ENCODE assay signal across 8 cellular contexts in genomic region chr3:14434105-14434504, GRCh38. TPM values are rescaled to one million over a fixed set of nuclear protein-coding genes. Genes with fewer than 3 reads are reported as not detected.
DNase-seq lines count a peak whose midpoint lies in the region; ATAC-seq, FAIRE-seq and TF ChIP-seq lines count a peak whose summit lies in the region.

No MANE protein-coding gene starts in this region.

- SMC1A ChIA-PET in GM12878 (lab: Charles Lee; ENCODE audit: uncharacterized antibody, unreplicated experiment): interaction anchor here (1.3 to 11.7 kb wide), 7 partner anchors 8 to 230 kb away, joined by 3 to 143 read pairs (median 7); partner anchors contain the start of gene SLC6A6

- no peak for TF ChIP-seq EP300 in GM12878 (IDR thresholded peaks at IDR 0.05; ENCODE audit: borderline replicate concordance in 1 of 2, control insufficient read depth in 1 of 2, low read depth in 2 of 2, low read length in 2 of 2)

- H3K27me3 ChIP-seq in CD8-positive, alpha-beta T cell (ENCODE audit: insufficient read depth, low read length): no peaks in the 10 kb centered on the region
- no peaks in the 10 kb centered on the region for H3K27me3 ChIP-seq in GM12878 (replicated peaks in 1 of 2; ENCODE audit: control insufficient read depth in 2 of 2, insufficient read depth in 2 of 2, low read length in 1 of 2)
- H3K27me3 ChIP-seq in SJCRH30: no peaks in the 10 kb centered on the region

- CTCF ChIA-PET in CD8-positive, alpha-beta T cell (lab: Charles Lee): interaction anchor here (1.3 to 3.5 kb wide), 4 partner anchors 26 to 538 kb away, joined by 3 to 21 read pairs (median 4); no protein-coding TSS in a partner anchor
- CTCF ChIA-PET in GM12878 (lab: Yijun Ruan, JAX): interaction anchor here (0.6 to 7.6 kb wide), 8 partner anchors 9 to 233 kb away, joined by 3 to 96 read pairs (median 8); partner anchors contain the start of gene SLC6A6

- H3K9me3 Mint-ChIP-seq in CD8-positive, alpha-beta T cell: no peaks in the 10 kb centered on the region
- no peaks in the 10 kb centered on the region for H3K9me3 Mint-ChIP-seq in naive thymus-derived CD8-positive, alpha-beta T cell

- no peaks in the 10 kb centered on the region for H3K9me3 ChIP-seq in CD8-positive, alpha-beta T cell (ENCODE audit: low read length)
- H3K9me3 ChIP-seq in GM12878 (replicated peaks; ENCODE audit: control insufficient read depth, insufficient read depth, low read length) (no peaks in the 10 kb centered on the region), SJCRH30 (replicated peaks) (no peaks in the 10 kb centered on the region)

- no peak for ATAC-seq in CD8-positive, alpha-beta T cell
- no peak for ATAC-seq in GM12878
- ATAC-seq in naive thymus-derived CD8-positive, alpha-beta T cell: no peak

- H3K4me1 Mint-ChIP-seq in CD8-positive, alpha-beta T cell (ENCODE audit: low read depth): peaks cover 73% of the 10 kb centered on the region
- peaks cover 32 to 91% (median 73%) of the 10 kb centered on the region in 4 donors for H3K4me1 Mint-ChIP-seq in naive thymus-derived CD8-positive, alpha-beta T cell

- H3K27me3 Mint-ChIP-seq in CD8-positive, alpha-beta T cell (ENCODE audit: low read depth): no peaks in the 10 kb centered on the region
- H3K27me3 Mint-ChIP-seq in naive thymus-derived CD8-positive, alpha-beta T cell: no peaks in the 10 kb centered on the region

- RAD21 ChIA-PET in GM12878 (lab: Charles Lee; ENCODE audit: unreplicated experiment): interaction anchor here (0.9 to 11.7 kb wide), 3 partner anchors 10 to 30 kb away, joined by 3 to 144 read pairs (median 10); partner anchors contain the start of gene SLC6A6

- no TSS peak for BruUV-seq in GM12878 (replicated peaks; lab: Mats Ljungman, UMichigan)

- TF ChIP-seq CTCF in CD8-positive, alpha-beta T cell (IDR thresholded peaks at IDR 0.05): no peak
- TF ChIP-seq CTCF in GM12878 (IDR thresholded peaks at IDR 0.05 in 2 of 3, conservative IDR thresholded peaks at IDR 0.05 in 1 of 3; ENCODE audit: control insufficient read depth in 2 of 3, extremely low read depth in 1 of 3, insufficient read depth in 1 of 3, low read depth in 3 of 3, low read length in 3 of 3): no peak

- no peak for TF ChIP-seq RAD21 in GM12878 (IDR thresholded peaks at IDR 0.05; ENCODE audit: insufficient read depth, low read depth, low read length)

- FAIRE-seq in GM12878 (lab: Jason Lieb, UNC): no peak

- H3K36me3 Mint-ChIP-seq in CD8-positive, alpha-beta T cell: no peaks in the 10 kb centered on the region
- H3K36me3 Mint-ChIP-seq in naive thymus-derived CD8-positive, alpha-beta T cell: no peaks in the 10 kb centered on the region

- H3K9ac ChIP-seq in GM12878 (ENCODE audit: control insufficient read depth, insufficient read depth, low read length): peak overlapping the region; percentile 85

- H3K27ac Mint-ChIP-seq in CD8-positive, alpha-beta T cell: peak overlapping the region; percentile 92
- peak overlapping the region in 9 of 10 donors; percentile 37 to 99 (median 85) for H3K27ac Mint-ChIP-seq in naive thymus-derived CD8-positive, alpha-beta T cell

- peak overlapping the region; percentile 99 for H3K4me2 ChIP-seq in GM12878 (ENCODE audit: control insufficient read depth, insufficient read depth)

- in situ Hi-C loops in GM12878 (cut with MboI): no loop called here

- no peak overlapping the region for H3K4me3 Mint-ChIP-seq in CD8-positive, alpha-beta T cell
- H3K4me3 Mint-ChIP-seq in naive thymus-derived CD8-positive, alpha-beta T cell: peak overlapping the region in 3 of 10 donors; percentile 2 to 53 (median 43)

- no peaks in the 10 kb centered on the region for H3K36me3 ChIP-seq in CD8-positive, alpha-beta T cell (ENCODE audit: insufficient read depth, low read length)
- H3K36me3 ChIP-seq in GM12878 (ENCODE audit: control insufficient read depth in 2 of 2, insufficient read depth in 2 of 2, low read length in 1 of 2) (peaks cover 2 to 3% of the 10 kb centered on the region in 2 experiments; a peak in 1 of 4 replicates), SJCRH30 (no peaks in the 10 kb centered on the region)

- WGBS in GM12878 (ENCODE audit: insufficient coverage, insufficient replicate concordance, low lambda C conversion rate, missing lambda C conversion rate): 69% methylated on average over 4 of the region's 4 CpGs

- H2AFZ ChIP-seq in GM12878 (ENCODE audit: control insufficient read depth, low read depth, low read length): no peak overlapping the region

- TF ChIP-seq POLR2A in GM12878 (IDR thresholded peaks at IDR 0.05; ENCODE audit: low read depth, low read length): no peak

- no peak overlapping the region for H3K27ac ChIP-seq in CD8-positive, alpha-beta T cell (ENCODE audit: low read depth, low read length)
- H3K27ac ChIP-seq in GM12878 (ENCODE audit: control insufficient read depth, insufficient read depth) (peak overlapping the region; percentile 78), SJCRH30 (no peak overlapping the region)

- peaks cover 62% of the 10 kb centered on the region for H3K4me1 ChIP-seq in CD8-positive, alpha-beta T cell (ENCODE audit: insufficient read depth, low read length)
- H3K4me1 ChIP-seq in GM12878 (ENCODE audit: control insufficient read depth, insufficient read depth, low read length) (peaks cover 49% of the 10 kb centered on the region), SJCRH30 (peaks cover 27% of the 10 kb centered on the region)

- intact Hi-C loops in CD8-positive, alpha-beta T cell (cut with DNase I, micrococcal nuclease): loop anchor here (5.0 to 10.0 kb wide), 3 partner anchors 513 to 1019 kb away; partner anchors contain the start of genes MRPS25 (in 1 of the 2) and NR2C2 (in 1 of the 2)
- intact Hi-C loops in GM12878 (cut with micrococcal nuclease; ENCODE audit: unreplicated experiment): loop anchor here (10.0 kb wide), 1 partner anchor 1019 kb away; no protein-coding TSS in a partner anchor

- H4K20me1 ChIP-seq in GM12878 (ENCODE audit: control insufficient read depth, insufficient read depth): no peaks in the 10 kb centered on the region

- no peak for DNase-seq in CD8-positive, alpha-beta T cell
- DNase-seq in LHCN-M2 (ENCODE audit: low read depth) (peak; percentile 53), GM12878 (ENCODE audit: low read depth, low spot score) (no peak), DMS114 treated with DMSO at 0.1 percent for 48 hours (lab: John Stamatoyannopoulos, UW; ENCODE audit: unreplicated experiment) (no peak), SJCRH30 (no peak), SKM-1 (lab: John Stamatoyannopoulos, UW; ENCODE audit: unreplicated experiment) (no peak), NCI-H1436 (lab: John Stamatoyannopoulos, UW) (no peak)
- DNase-seq in naive thymus-derived CD8-positive, alpha-beta T cell: no peak

- no peak overlapping the region for H3K4me3 ChIP-seq in CD8-positive, alpha-beta T cell (ENCODE audit: low read depth, low read length)
- H3K4me3 ChIP-seq in GM12878 (peak overlapping the region; percentile 26; the same call in 1 of the 2 replicates), SJCRH30 (no peak overlapping the region)

- H3K79me2 ChIP-seq in GM12878 (ENCODE audit: control insufficient read depth, insufficient read depth, low read length): peaks cover 38% of the 10 kb centered on the region

- POLR2A ChIA-PET in CD8-positive, alpha-beta T cell (lab: Charles Lee): interaction anchor here (0.8 to 6.7 kb wide), 3 partner anchors 10 to 31 kb away, joined by 4 to 81 read pairs (median 4); partner anchors contain the start of gene SLC6A6
- POLR2A ChIA-PET in GM12878 (lab: Charles Lee): interaction anchor here (1.1 to 5.7 kb wide), 4 partner anchors 10 to 30 kb away, joined by 4 to 53 read pairs (median 14); partner anchors contain the start of gene SLC6A6
- POLR2A ChIA-PET in naive thymus-derived CD8-positive, alpha-beta T cell (lab: Charles Lee): interaction anchor here (1.6 to 6.7 kb wide), 2 partner anchors 10 to 32 kb away, joined by 5 to 108 read pairs; partner anchors contain the start of gene SLC6A6

TF ChIP-seq in GM12878, 131 proteins besides CTCF, POLR2A, EP300 and RAD21 (continues in another document):
- TF ChIP-seq TCF12 (IDR thresholded peaks at IDR 0.05; ENCODE audit: low read depth, low read length): no peak
- no peak for TF ChIP-seq SKIL (IDR thresholded peaks at IDR 0.05; ENCODE audit: low read depth, poor library complexity, severe bottlenecking)

RNA-seq across cellular contexts. Expression of gene SLC6A6, which starts 31.7 kb away (rescaled TPM):
- total RNA-seq in CD8-positive, alpha-beta T cell: 10 to 100 TPM; 25.8 to 30.9 TPM
- 21.4 and 25.5 TPM in 2 replicates for total RNA-seq in LHCN-M2 (2014; rRNA removed)
- 18.1 TPM for polyA plus RNA-seq in LHCN-M2 (2012)
- total RNA-seq in GM12878 (2013; cell fraction: nucleolus; rRNA removed): 112 and 120 TPM in 2 replicates
- total RNA-seq in GM12878 (2014; rRNA removed): 28.2 and 28.3 TPM in 2 replicates
- 18.6 and 19.7 TPM in 2 replicates for total RNA-seq in GM12878 (2014; rRNA removed; fragmentation: Illumina TruSeq; extraction: Trizol)
- total RNA-seq in GM12878 (2021): 44.5 and 47.0 TPM in 2 replicates
- 7.1 TPM for polyA plus RNA-seq in GM12878 (2011; ENCODE audit: low read depth)
- polyA plus RNA-seq in GM12878 (2011; rRNA removed): 14.1 and 21.8 TPM in 2 replicates
- polyA plus RNA-seq in GM12878 (2011; cell fraction: cytosol; rRNA removed): 22.1 and 22.3 TPM in 2 replicates
- 59.7 and 73.3 TPM in 2 replicates for polyA plus RNA-seq in GM12878 (2011; cell fraction: nucleus; rRNA removed)
- polyA plus RNA-seq in GM12878 (2012): 11.9 and 15.5 TPM in 2 replicates
- polyA plus RNA-seq in GM12878 (2014; fragmentation: Illumina TruSeq; extraction: Trizol): 25.7 and 28.5 TPM in 2 replicates
- polyA plus RNA-seq in GM12878 (2014; fragmentation: Nextera tagmentation; extraction: Ambion mirVana): 1 to 10 TPM; 5.6 to 6.2 TPM
- 26.4 and 26.5 TPM in 2 replicates for polyA plus RNA-seq in GM12878 (2014; rRNA removed)
- polyA plus RNA-seq in GM12878 (2016; fragmentation: Nextera tagmentation; extraction: Ambion mirVana): 10 to 100 TPM; 10.0 to 13.4 TPM
- polyA minus RNA-seq in GM12878 (2011; rRNA and poly(A)+ RNA removed): 31.8 and 45.9 TPM in 2 replicates
- polyA minus RNA-seq in GM12878 (2011; cell fraction: cytosol; rRNA and poly(A)+ RNA removed): 9.0 and 9.6 TPM in 2 replicates
- 31.2 and 54.5 TPM in 2 replicates for polyA minus RNA-seq in GM12878 (2011; cell fraction: nucleus; rRNA and poly(A)+ RNA removed)
- total RNA-seq in naive thymus-derived CD8-positive, alpha-beta T cell: 10 to 100 TPM; 43.1 to 43.7 TPM
- polyA plus RNA-seq in naive thymus-derived CD8-positive, alpha-beta T cell: 1 to 10 TPM; 2.1 to 5.0 (median 3.0) TPM
- total RNA-seq in SJCRH30 (2014; rRNA removed; shearing (Covaris generic)): 10.5 and 10.9 TPM in 2 replicates
